In the genomic region with DNA sequence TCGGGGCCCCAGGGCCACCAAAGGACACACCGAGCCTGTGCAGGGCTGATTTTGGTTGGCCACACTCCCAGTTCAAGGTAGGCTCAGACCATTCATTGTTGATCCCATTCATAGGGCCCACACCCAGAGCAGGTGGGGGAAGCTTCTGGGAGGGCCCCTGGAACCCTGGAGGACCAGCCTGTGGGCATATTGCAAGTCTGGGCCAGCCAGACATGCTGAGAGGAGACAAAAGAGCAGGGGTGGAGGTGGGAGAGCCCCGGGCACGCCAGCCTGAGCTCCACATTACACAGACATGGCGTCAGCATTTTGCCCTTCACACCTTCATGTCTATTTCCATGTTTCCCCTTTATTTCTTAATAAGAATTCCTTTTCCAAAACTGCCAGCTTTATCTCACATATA, we compare ENCODE assay signal across 21 cellular contexts. TPM values are rescaled to one million over a fixed set of nuclear protein-coding genes. Genes with fewer than 3 reads are reported as not detected.
"Had no signal": no experiment of that assay in that cellular context is flagged by ENCODE, and none has a peak within 500 bp of the region (broad histone marks: within the 10 kb centered on the region; RNA-seq: fewer than 3 reads in every experiment).

No MANE protein-coding gene starts in this region.

- FAIRE-seq: endometrium had no signal

- H3K27ac ChIP-seq: adrenal gland, ascending aorta, esophagus muscularis mucosa, gastroesophageal sphincter, neural progenitor cell, tibial artery had no signal

- DNase-seq: activated naive CD4-positive, alpha-beta T cell; activated T-cell treated with anti-CD3 and anti-CD28 coated beads, Interleukin-2, amount 50 U/mL, for 1 hour; cerebellar nuclear complex; effector CD4-positive, alpha-beta T cell; head of caudate nucleus; hypothalamus; left colon; naive thymus-derived CD8-positive, alpha-beta T cell; posterior cingulate gyrus; retina; stimulated activated CD4-positive, alpha-beta T cell treated with anti-CD3 and anti-CD28 coated beads, Interleukin-1b, Interleukin-23, amount 100 ng/mL, for 48 hours; T1000; tibial artery had no signal

- H3K36me3 ChIP-seq: adrenal gland, ascending aorta, gastroesophageal sphincter, neural progenitor cell had no signal

- ATAC-seq: gastroesophageal sphincter; left colon; naive thymus-derived CD8-positive, alpha-beta T cell; WTC11 had no signal

- H3K4me3 ChIP-seq: adrenal gland, ascending aorta, esophagus muscularis mucosa, gastroesophageal sphincter, lung, neural progenitor cell, tibial artery had no signal

- H3K4me1 ChIP-seq: adrenal gland, ascending aorta, esophagus muscularis mucosa, gastroesophageal sphincter, neural progenitor cell, tibial artery had no signal

- H3K27me3 ChIP-seq: adrenal gland, ascending aorta, esophagus muscularis mucosa, gastroesophageal sphincter, neural progenitor cell, tibial artery had no signal

RNA-seq across cellular contexts. Expression of a gene that starts 40.8 kb away (rescaled TPM):
- polyA plus RNA-seq: naive thymus-derived CD8-positive, alpha-beta T cell had no signal
